Comparison of ENCODE assay signal across 18 cellular contexts in genomic region chr6:39932386-39932785, GRCh38. TPM values are rescaled to one million over a fixed set of nuclear protein-coding genes. Genes with fewer than 3 reads are reported as not detected.
DNase-seq lines count a peak whose midpoint lies in the region; ATAC-seq, FAIRE-seq and TF ChIP-seq lines count a peak whose summit lies in the region.
"Had no signal": no experiment of that assay in that cellular context is flagged by ENCODE, and none has a peak within 500 bp of the region (broad histone marks: within the 10 kb centered on the region; RNA-seq: fewer than 3 reads in every experiment).

No MANE protein-coding gene starts in this region.

- H3K27ac ChIP-seq in right cardiac atrium (ENCODE audit: low read length) (no peak overlapping the region), duodenal mucosa (ENCODE audit: low read depth, low read length) (no peak overlapping the region), sigmoid colon (peak overlapping the region in 3 of 4 donors; percentile 78 to 90 (median 81)), vagina (peak overlapping the region; percentile 23)
- H3K27ac ChIP-seq: C4-2B had no signal

- peaks cover 33% of the 10 kb centered on the region for H3K27me3 Mint-ChIP-seq in activated T-cell treated with anti-CD3 and anti-CD28 coated beads, Interleukin-2, amount 50 U/mL, for 4 hours (ENCODE audit: low read depth)

- intact Hi-C loops in right cardiac atrium (cut with DNase I) = no loop called here
- intact Hi-C loops in Right ventricle myocardium superior (cut with DNase I) = no loop called here
- intact Hi-C loops in sigmoid colon (cut with DNase I) = no loop called here
- intact Hi-C loops in vagina (cut with DNase I) = no loop called here

- H3K36me3 ChIP-seq in duodenal mucosa (ENCODE audit: control insufficient read depth in 1 of 2, insufficient read depth in 2 of 2, low read length in 2 of 2) = no peaks in the 10 kb centered on the region
- no peaks in the 10 kb centered on the region for H3K36me3 ChIP-seq in sigmoid colon
- no peaks in the 10 kb centered on the region for H3K36me3 ChIP-seq in vagina

- no peak overlapping the region for H3K9ac ChIP-seq in duodenal mucosa (ENCODE audit: low read depth in 1 of 2, low read length in 2 of 2)

- peak overlapping the region; percentile 71 for H3K4me3 ChIP-seq in right cardiac atrium (ENCODE audit: low read length)
- peak overlapping the region; percentile 79 to 87 for H3K4me3 ChIP-seq in duodenal mucosa (ENCODE audit: low read depth in 1 of 2, low read length in 2 of 2)
- H3K4me3 ChIP-seq in sigmoid colon = peak overlapping the region in 1 of 4 donors; percentile 80
- H3K4me3 ChIP-seq in vagina = peak overlapping the region in 1 of 2 donors; percentile 69
- H3K4me3 ChIP-seq: mucosa of descending colon had no signal

- ATAC-seq in right cardiac atrium (no peak), Right ventricle myocardium superior (ENCODE audit: poor library complexity) (no peak)
- ATAC-seq in activated T-cell treated with anti-CD3 and anti-CD28 coated beads, Interleukin-2, amount 50 U/mL, for 4 hours = no peak
- ATAC-seq: left colon, mucosa of descending colon had no signal

- H3K4me3 Mint-ChIP-seq in activated T-cell treated with anti-CD3 and anti-CD28 coated beads, Interleukin-2, amount 50 U/mL, for 4 hours = no peak overlapping the region
- H3K4me3 Mint-ChIP-seq: activated naive CD4-positive, alpha-beta T cell treated with anti-CD3 and anti-CD28 coated beads, Interleukin-2, amount 10 ng/mL, durations not matched to agents 7 days and 5 days had no signal

- H3K4me1 ChIP-seq in right cardiac atrium (ENCODE audit: control insufficient read depth, insufficient read depth, low read length) = peaks cover 10% of the 10 kb centered on the region
- H3K4me1 ChIP-seq in duodenal mucosa (ENCODE audit: control insufficient read depth in 1 of 2, insufficient read depth in 2 of 2, low read length in 2 of 2) = peaks cover 40 to 49% of the 10 kb centered on the region in 2 donors
- peaks cover 0 to 39% (median 22%) of the 10 kb centered on the region in 4 donors for H3K4me1 ChIP-seq in sigmoid colon
- H3K4me1 ChIP-seq in vagina = peaks cover 39% of the 10 kb centered on the region

- H3K9me3 ChIP-seq in right cardiac atrium (ENCODE audit: control insufficient read depth, low read length) (no peaks in the 10 kb centered on the region), duodenal mucosa (ENCODE audit: control insufficient read depth in 1 of 2, low read length in 2 of 2) (no peaks in the 10 kb centered on the region), sigmoid colon (no peaks in the 10 kb centered on the region), vagina (no peaks in the 10 kb centered on the region)
- H3K9me3 ChIP-seq: mucosa of descending colon had no signal

- H3K36me3 Mint-ChIP-seq in activated T-cell treated with anti-CD3 and anti-CD28 coated beads, Interleukin-2, amount 50 U/mL, for 4 hours (ENCODE audit: insufficient read depth) = no peaks in the 10 kb centered on the region
- H3K36me3 Mint-ChIP-seq: activated naive CD4-positive, alpha-beta T cell treated with anti-CD3 and anti-CD28 coated beads, Interleukin-2, amount 10 ng/mL, durations not matched to agents 7 days and 5 days had no signal

- 83% methylated on average over 6 of the region's 6 CpGs for whole genome bisulfite sequencing in right cardiac atrium
- 92 to 93% methylated on average over 6 of the region's 6 CpGs for WGBS in sigmoid colon, 2 donors

- no peak for TF ChIP-seq EP300 in sigmoid colon (IDR thresholded peaks at IDR 0.05)

- no peak for FAIRE-seq in D721Med (lab: Jason Lieb, UNC)
- FAIRE-seq: frontal cortex had no signal

- no peaks in the 10 kb centered on the region for H3K9me3 Mint-ChIP-seq in activated T-cell treated with anti-CD3 and anti-CD28 coated beads, Interleukin-2, amount 50 U/mL, for 4 hours
- H3K9me3 Mint-ChIP-seq: activated naive CD4-positive, alpha-beta T cell treated with anti-CD3 and anti-CD28 coated beads, Interleukin-2, amount 10 ng/mL, durations not matched to agents 7 days and 5 days had no signal

- TF ChIP-seq POLR2A in sigmoid colon (IDR thresholded peaks at IDR 0.05) (no peak), vagina (IDR thresholded peaks at IDR 0.05) (no peak)

- DNase-seq in right cardiac atrium (no peak), Right ventricle myocardium superior (no peak), sigmoid colon (no peak), vagina (ENCODE audit: extremely low spot score in 2 of 2) (peak in 1 of 2 donors; percentile 46), D721Med (ENCODE audit: insufficient read length, low spot score) (no peak), iPS-NIHi7 (ENCODE audit: extremely low spot score) (no peak)
- DNase-seq in activated T-cell treated with anti-CD3 and anti-CD28 coated beads, Interleukin-2, amount 50 U/mL, for 4 hours = no peak
- DNase-seq: ACHN; activated CD4-positive, alpha-beta T cell treated with anti-CD3 and anti-CD28 coated beads, Interleukin-2, amount 50 U/mL, for 48 hours; activated naive CD4-positive, alpha-beta T cell treated with anti-CD3 and anti-CD28 coated beads, Interleukin-2, amount 10 ng/mL, durations not matched to agents 7 days and 5 days; cortex of kidney; left colon; mucosa of descending colon; NCI-H1436; RPMI8226 had no signal

- H3K27me3 ChIP-seq in right cardiac atrium (ENCODE audit: control insufficient read depth, insufficient read depth) (no peaks in the 10 kb centered on the region), duodenal mucosa (ENCODE audit: control insufficient read depth in 1 of 2, insufficient read depth in 2 of 2, low read length in 2 of 2) (no peaks in the 10 kb centered on the region), sigmoid colon (no peaks in the 10 kb centered on the region), vagina (no peaks in the 10 kb centered on the region)

- TF ChIP-seq CTCF in sigmoid colon (IDR thresholded peaks at IDR 0.05) = no peak
- TF ChIP-seq CTCF in vagina (IDR thresholded peaks at IDR 0.05) = no peak
- TF ChIP-seq CTCF in D721Med (IDR thresholded peaks at IDR 0.05; ENCODE audit: insufficient read depth, missing control alignments) = no peak

- peaks cover 4% of the 10 kb centered on the region for H3K4me1 Mint-ChIP-seq in activated T-cell treated with anti-CD3 and anti-CD28 coated beads, Interleukin-2, amount 50 U/mL, for 4 hours (ENCODE audit: low read depth)

RNA-seq across cellular contexts. Expression of gene MOCS1, which starts 1.9 kb away (rescaled TPM):
- 10 to 100 TPM; 17.2 to 24.1 (median 21.9) TPM for total RNA-seq in right cardiac atrium
- polyA plus RNA-seq in right cardiac atrium = 22.4 TPM
- 29.7 TPM for total RNA-seq in Right ventricle myocardium superior
- total RNA-seq in sigmoid colon = 10 to 100 TPM; 11.9 to 15.8 (median 13.7) TPM
- polyA plus RNA-seq in sigmoid colon = 10 to 100 TPM; 13.4 to 16.2 (median 13.8) TPM
- 14.7 TPM for total RNA-seq in vagina
- total RNA-seq in activated T-cell treated with anti-CD3 and anti-CD28 coated beads, Interleukin-2, amount 50 U/mL, for 4 hours = 1 to 10 TPM in 1 of 3 donors, under 1 TPM in 2; 0.71 to 1.2 (median 0.98) TPM

Comparison
In these comparisons a context has a peak if more than half of its experiments do, and no peak if none do; other contexts are left out.
1. H3K27ac ChIP-seq: peak in sigmoid colon (3 of 4) and vagina (single experiment); none in right cardiac atrium (single experiment) and duodenal mucosa (single experiment).